In genomic region chr12:21775130-21775920, GRCh38 we compare ENCODE assay signal across 1 cellular context.
TF ChIP-seq lines count a peak whose summit lies in the region.

No MANE protein-coding gene starts in this region.

TF ChIP-seq in GM23338, 12 proteins besides CTCF, POLR2A, EP300 and RAD21 (continued from another document):
- TF ChIP-seq REST (IDR thresholded peaks at IDR 0.05; ENCODE audit: unreplicated experiment) = no peak
- no peak for TF ChIP-seq EZH2 (IDR thresholded peaks at IDR 0.05; ENCODE audit: low read depth, unreplicated experiment)
